1 cellular context compared by ENCODE assay signal in the genomic region with DNA sequence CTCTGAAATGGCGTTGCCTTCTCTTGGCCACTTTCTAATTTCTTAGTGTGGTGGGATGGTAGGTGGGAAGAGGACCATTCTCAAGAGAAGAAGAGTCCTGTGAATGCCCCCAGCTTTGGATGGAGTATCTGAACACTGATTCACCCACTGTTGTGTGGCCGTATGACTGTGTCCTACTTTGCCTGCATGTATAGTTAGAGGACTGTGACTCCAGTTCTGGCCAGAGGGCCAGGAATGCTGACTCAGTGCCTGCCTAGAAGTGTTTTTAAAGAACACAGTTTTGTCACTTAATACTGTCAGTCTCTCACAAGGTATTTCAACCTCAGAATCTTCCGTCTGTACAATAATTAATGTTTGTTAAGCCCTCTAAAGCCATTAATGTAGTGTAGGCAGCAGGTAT.
TF ChIP-seq lines count a peak whose summit lies in the region.

No MANE protein-coding gene starts in this region.

TF ChIP-seq in GM12878, 131 proteins besides CTCF, POLR2A, EP300 and RAD21:
- no peak for TF ChIP-seq STAT1 (conservative IDR thresholded peaks at IDR 0.05)
- TF ChIP-seq, protein P1, sequence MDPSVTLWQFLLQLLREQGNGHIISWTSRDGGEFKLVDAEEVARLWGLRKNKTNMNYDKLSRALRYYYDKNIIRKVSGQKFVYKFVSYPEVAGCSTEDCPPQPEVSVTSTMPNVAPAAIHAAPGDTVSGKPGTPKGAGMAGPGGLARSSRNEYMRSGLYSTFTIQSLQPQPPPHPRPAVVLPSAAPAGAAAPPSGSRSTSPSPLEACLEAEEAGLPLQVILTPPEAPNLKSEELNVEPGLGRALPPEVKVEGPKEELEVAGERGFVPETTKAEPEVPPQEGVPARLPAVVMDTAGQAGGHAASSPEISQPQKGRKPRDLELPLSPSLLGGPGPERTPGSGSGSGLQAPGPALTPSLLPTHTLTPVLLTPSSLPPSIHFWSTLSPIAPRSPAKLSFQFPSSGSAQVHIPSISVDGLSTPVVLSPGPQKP (IDR thresholded peaks at IDR 0.05; ENCODE audit: low read depth, low read length) = no peak
- TF ChIP-seq POLR2AphosphoS2 (IDR thresholded peaks at IDR 0.05; ENCODE audit: low read depth, low read length) = no peak
- TF ChIP-seq ZNF207 (IDR thresholded peaks at IDR 0.05; ENCODE audit: borderline replicate concordance) = no peak
- no peak for TF ChIP-seq DPF2 (IDR thresholded peaks at IDR 0.05)
- TF ChIP-seq BHLHE40 (IDR thresholded peaks at IDR 0.05; ENCODE audit: borderline replicate concordance in 1 of 2, low read depth in 2 of 2, low read length in 1 of 2) = no peak
- no peak for TF ChIP-seq SP1 (IDR thresholded peaks at IDR 0.05; ENCODE audit: low read depth, low read length)
- TF ChIP-seq, protein P2, sequence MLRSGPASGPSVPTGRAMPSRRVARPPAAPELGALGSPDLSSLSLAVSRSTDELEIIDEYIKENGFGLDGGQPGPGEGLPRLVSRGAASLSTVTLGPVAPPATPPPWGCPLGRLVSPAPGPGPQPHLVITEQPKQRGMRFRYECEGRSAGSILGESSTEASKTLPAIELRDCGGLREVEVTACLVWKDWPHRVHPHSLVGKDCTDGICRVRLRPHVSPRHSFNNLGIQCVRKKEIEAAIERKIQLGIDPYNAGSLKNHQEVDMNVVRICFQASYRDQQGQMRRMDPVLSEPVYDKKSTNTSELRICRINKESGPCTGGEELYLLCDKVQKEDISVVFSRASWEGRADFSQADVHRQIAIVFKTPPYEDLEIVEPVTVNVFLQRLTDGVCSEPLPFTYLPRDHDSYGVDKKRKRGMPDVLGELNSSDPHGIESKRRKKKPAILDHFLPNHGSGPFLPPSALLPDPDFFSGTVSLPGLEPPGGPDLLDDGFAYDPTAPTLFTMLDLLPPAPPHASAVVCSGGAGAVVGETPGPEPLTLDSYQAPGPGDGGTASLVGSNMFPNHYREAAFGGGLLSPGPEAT (IDR thresholded peaks at IDR 0.05; ENCODE audit: low read depth) = no peak
- no peak for TF ChIP-seq CREM (IDR thresholded peaks at IDR 0.05; ENCODE audit: low read depth)
- no peak for TF ChIP-seq ZSCAN29 (IDR thresholded peaks at IDR 0.05)
- TF ChIP-seq KAT2A (conservative IDR thresholded peaks at IDR 0.05; ENCODE audit: control insufficient read depth, low read depth, low read length) = no peak
- no peak for TF ChIP-seq RFX5 (IDR thresholded peaks at IDR 0.05; ENCODE audit: low read depth, low read length)
- no peak for TF ChIP-seq NFXL1 (IDR thresholded peaks at IDR 0.05; ENCODE audit: borderline replicate concordance)
TF ChIP-seq in GM12878: peak in this region for 0.
